ENCODE assay signal across 1 cellular context in genomic region chr6:27767851-27768250, GRCh38.
TF ChIP-seq lines count a peak whose summit lies in the region.

No MANE protein-coding gene starts in this region.

TF ChIP-seq in GM23338, 12 proteins besides CTCF, POLR2A, EP300 and RAD21 (continued from another document):
- TF ChIP-seq ZNF462 (CRISPR knock-in tag; IDR thresholded peaks at IDR 0.05) (no peak), EZH2 (IDR thresholded peaks at IDR 0.05; ENCODE audit: low read depth, unreplicated experiment) (no peak), CREB1 (CRISPR knock-in tag; IDR thresholded peaks at IDR 0.05; ENCODE audit: low read depth) (no peak), POLR2AphosphoS5 (IDR thresholded peaks at IDR 0.05; ENCODE audit: low read depth) (peak; percentile 46; the same call in 1 of the 2 replicates), ETS1 (IDR thresholded peaks at IDR 0.05) (no peak), ZNF331 (CRISPR knock-in tag; IDR thresholded peaks at IDR 0.05; ENCODE audit: low read depth) (no peak)
